In genomic region chr6:20594299-20594853, GRCh38 we compare ENCODE assay signal across 4 cellular contexts.
DNase-seq lines count a peak whose midpoint lies in the region; ATAC-seq, FAIRE-seq and TF ChIP-seq lines count a peak whose summit lies in the region.
"Not testable (repeated sequence)": the region's sequence is repeated elsewhere in the genome, so short reads cannot be mapped to it uniquely, and the experiment has no call there.

No MANE protein-coding gene starts in this region.

- H3K4me1 ChIP-seq in K562 (replicated peaks in 1 of 2; ENCODE audit: control insufficient read depth in 2 of 2, insufficient read depth in 2 of 2, low read length in 2 of 2) = not testable (repeated sequence)

- H3K27ac Mint-ChIP-seq in WTC11 = not testable (repeated sequence)
- H3K27ac Mint-ChIP-seq in natural killer cell treated with Interleukin-12 subunit alpha and Interleukin-12 subunit beta and Interleukin-15 and Interleukin-18, amount 100 ng/mL, for 72 hours = peak overlapping the region; percentile 79 to 87

- POLR2A ChIA-PET in WTC11 (lab: Charles Lee); K562 (lab: Yijun Ruan, JAX): not testable (repeated sequence)

- not testable (repeated sequence) for BruUV-seq in K562 (replicated peaks; lab: Mats Ljungman, UMichigan)

- intact Hi-C loops in K562 (cut with micrococcal nuclease) = not testable (repeated sequence)

- peaks cover 35% of the 10 kb centered on the region for H3K36me3 Mint-ChIP-seq in WTC11
- H3K36me3 Mint-ChIP-seq in natural killer cell treated with Interleukin-12 subunit alpha and Interleukin-12 subunit beta and Interleukin-15 and Interleukin-18, amount 100 ng/mL, for 72 hours = peaks cover 52% of the 10 kb centered on the region

- in situ Hi-C loops in K562 (cut with MboI) = not testable (repeated sequence)

- H3K9ac ChIP-seq in K562 (ENCODE audit: insufficient read depth in 1 of 2, low read depth in 2 of 2, low read length in 2 of 2) = not testable (repeated sequence)

- not testable (repeated sequence) for TF ChIP-seq CTCF in WTC11 (IDR thresholded peaks at IDR 0.05); K562 (IDR thresholded peaks at IDR 0.05 in 2 of 3, conservative IDR thresholded peaks at IDR 0.05 in 1 of 3; ENCODE audit: insufficient read depth in 2 of 3, low read depth in 1 of 3, low read length in 3 of 3)

- peaks cover 31% of the 10 kb centered on the region for H3K9me3 Mint-ChIP-seq in WTC11
- peaks cover 12% of the 10 kb centered on the region for H3K9me3 Mint-ChIP-seq in natural killer cell treated with Interleukin-12 subunit alpha and Interleukin-12 subunit beta and Interleukin-15 and Interleukin-18, amount 100 ng/mL, for 72 hours

- 69% methylated on average over 7 of the region's 7 CpGs for WGBS in K562 (ENCODE audit: insufficient coverage, low coverage, missing lambda C conversion rate)

- TF ChIP-seq POLR2A in K562 (conservative IDR thresholded peaks at IDR 0.05) = not testable (repeated sequence)

- H3K9me3 ChIP-seq in K562 (replicated peaks; ENCODE audit: control insufficient read depth, insufficient read depth, low read depth, low read length) = not testable (repeated sequence)

- TF ChIP-seq RAD21 in K562 (CRISPR knock-in tag; conservative IDR thresholded peaks at IDR 0.05 in 1 of 2, IDR thresholded peaks at IDR 0.05 in 1 of 2) = not testable (repeated sequence)

- H3K79me2 ChIP-seq in K562 (ENCODE audit: control insufficient read depth, insufficient read depth, low read length) = not testable (repeated sequence)

- H4K20me1 ChIP-seq in K562 (replicated peaks; ENCODE audit: control insufficient read depth, insufficient read depth, low read length) = not testable (repeated sequence)

- peak; percentile 71 for DNase-seq in DMS53 (lab: John Stamatoyannopoulos, UW)
- not testable (repeated sequence) for DNase-seq in WTC11 (ENCODE audit: low spot score); K562 (ENCODE audit: extremely low read depth in 1 of 4, low spot score in 3 of 4); natural killer cell treated with Interleukin-12 subunit alpha and Interleukin-12 subunit beta and Interleukin-15 and Interleukin-18, amount 100 ng/mL, for 72 hours (ENCODE audit: low spot score)

- H3K4me1 Mint-ChIP-seq in WTC11 = not testable (repeated sequence)
- peaks cover 26 to 31% of the 10 kb centered on the region in 2 donors for H3K4me1 Mint-ChIP-seq in natural killer cell treated with Interleukin-12 subunit alpha and Interleukin-12 subunit beta and Interleukin-15 and Interleukin-18, amount 100 ng/mL, for 72 hours (ENCODE audit: low read depth in 2 of 2)

- not testable (repeated sequence) for H3K27me3 ChIP-seq in K562 (ENCODE audit: control insufficient read depth in 2 of 2, insufficient read depth in 2 of 2, low read length in 2 of 2)

- H2AFZ ChIP-seq in K562 (ENCODE audit: low read depth, low read length) = not testable (repeated sequence)

- not testable (repeated sequence) for H3K36me3 ChIP-seq in K562 (ENCODE audit: control insufficient read depth, insufficient read depth, low read length)

- TF ChIP-seq EP300 in K562 (IDR thresholded peaks at IDR 0.05; ENCODE audit: low read length) = not testable (repeated sequence)

- not testable (repeated sequence) for H3K27ac ChIP-seq in K562 (ENCODE audit: extremely low read depth, low read depth, low read length)

- H3K4me2 ChIP-seq in K562 (ENCODE audit: insufficient read depth, low read length) = not testable (repeated sequence)

- not testable (repeated sequence) for FAIRE-seq in K562 (lab: Jason Lieb, UNC)

- not testable (repeated sequence) for H3K9me1 ChIP-seq in K562 (ENCODE audit: control insufficient read depth, insufficient read depth, low read length)

- not testable (repeated sequence) for H3K27me3 Mint-ChIP-seq in WTC11 (ENCODE audit: low read depth); natural killer cell treated with Interleukin-12 subunit alpha and Interleukin-12 subunit beta and Interleukin-15 and Interleukin-18, amount 100 ng/mL, for 72 hours

- CTCF ChIA-PET in WTC11 (lab: Charles Lee); K562 (lab: Yijun Ruan, JAX; ENCODE audit: low intra/inter-chr PET ratio): not testable (repeated sequence)

- not testable (repeated sequence) for H3K4me3 Mint-ChIP-seq in WTC11
- peak overlapping the region; percentile 77 for H3K4me3 Mint-ChIP-seq in natural killer cell treated with Interleukin-12 subunit alpha and Interleukin-12 subunit beta and Interleukin-15 and Interleukin-18, amount 100 ng/mL, for 72 hours

- not testable (repeated sequence) for ATAC-seq in WTC11; K562; natural killer cell treated with Interleukin-12 subunit alpha and Interleukin-12 subunit beta and Interleukin-15 and Interleukin-18, amount 100 ng/mL, for 72 hours

- not testable (repeated sequence) for H3K4me3 ChIP-seq in K562

TF ChIP-seq in WTC11, 78 proteins besides CTCF, POLR2A, EP300 and RAD21:
- TF ChIP-seq GABPB1 (CRISPR knock-in tag; IDR thresholded peaks at IDR 0.05) = peak; percentile 67

TF ChIP-seq in K562, 482 proteins besides CTCF, POLR2A, EP300 and RAD21:
- peak; percentile 83 for TF ChIP-seq ZNF507 (tag; conservative IDR thresholded peaks at IDR 0.05)
TF ChIP-seq in K562: peak in this region for 1; not testable (repeated sequence) for 481.
